Comparison of ENCODE assay signal across 22 cellular contexts in the genomic region with DNA sequence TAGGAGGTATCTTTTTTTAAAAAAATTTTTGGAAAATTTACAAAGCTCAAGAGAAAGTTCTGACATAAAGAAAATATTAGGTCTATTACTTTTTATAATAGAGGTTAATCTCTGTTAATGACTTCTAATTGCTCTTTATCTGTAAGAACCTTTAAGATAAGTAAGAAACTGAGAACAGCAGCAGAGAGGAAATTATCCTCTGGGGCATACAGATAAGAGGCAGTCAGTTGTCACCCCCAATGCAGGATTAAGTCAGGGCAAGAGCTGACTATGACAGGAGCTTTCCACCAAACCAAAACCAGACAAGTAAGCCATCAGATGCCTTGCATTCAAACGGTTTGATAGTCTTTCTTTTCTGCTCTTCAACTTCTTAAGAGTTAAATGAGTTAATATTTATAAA.
A peak's percentile ranks its signal among the peaks of the same experiment; 100 is the strongest.
DNase-seq lines count a peak whose midpoint lies in the region; ATAC-seq, FAIRE-seq and TF ChIP-seq lines count a peak whose summit lies in the region.
"Had no signal": no experiment of that assay in that cellular context is flagged by ENCODE, and none has a peak within 500 bp of the region (broad histone marks: within the 10 kb centered on the region; RNA-seq: fewer than 3 reads in every experiment).

No MANE protein-coding gene starts in this region.

- TF ChIP-seq POLR2A in GM12878 (IDR thresholded peaks at IDR 0.05; ENCODE audit: low read depth, low read length), result no peak

- in situ Hi-C loops in GM12878 (cut with MboI), result no loop called here

- WGBS in GM12878 (ENCODE audit: insufficient coverage, insufficient replicate concordance, low lambda C conversion rate, missing lambda C conversion rate), result 5% methylated on average over 1 of the region's 1 CpG
- no CpG with 5 or more reads among the region's 1 CpG for WGBS in mesendoderm (ENCODE audit: extremely low coverage, insufficient coverage, low lambda C conversion rate)

- H3K23ac ChIP-seq in mesendoderm (ENCODE audit: low read length), result no peak overlapping the region

- H3K4me3 ChIP-seq in GM12878 (no peak overlapping the region), mesendoderm (ENCODE audit: low read length) (no peak overlapping the region)
- H3K4me3 ChIP-seq: MG63, PC-9 had no signal

- intact Hi-C loops in GM12878 (cut with micrococcal nuclease; ENCODE audit: unreplicated experiment), result no loop called here

- H3K4me1 ChIP-seq in GM12878 (ENCODE audit: control insufficient read depth, insufficient read depth, low read length), result peaks cover 16% of the 10 kb centered on the region
- H3K4me1 ChIP-seq in mesendoderm (ENCODE audit: control insufficient read depth, low read depth, low read length), result peaks cover 8% of the 10 kb centered on the region

- no peak for TF ChIP-seq RAD21 in GM12878 (IDR thresholded peaks at IDR 0.05; ENCODE audit: insufficient read depth, low read depth, low read length)

- DNase-seq in HUDEP-2 (lab: John Stamatoyannopoulos, UW; ENCODE audit: unreplicated experiment in 76 of 76), result peak in 46 of 76 experiments; percentile 0 to 77 (median 21)
- DNase-seq in NCI-H82 (lab: John Stamatoyannopoulos, UW), result peak; percentile 44
- DNase-seq in GM12878 (ENCODE audit: low read depth, low spot score), result no peak
- DNase-seq in mesendoderm, result peak; percentile 84
- DNase-seq in NCI-H2196 (lab: John Stamatoyannopoulos, UW; ENCODE audit: unreplicated experiment), result no peak
- DNase-seq in D721Med (ENCODE audit: insufficient read length, low spot score), result no peak
- DNase-seq: BE2C; Caco-2; CD4-positive, CD25-positive, alpha-beta regulatory T cell; GF-D8; Karpas-422; MG63; NCI-H1105; NCI-H1694; NCI-H2227 treated with DMSO at 0.1 percent for 48 hours; NCI-H510A treated with DMSO at 0.1 percent for 48 hours; NCI-H774; PC-9; SIG-M5 had no signal

- no peak for TF ChIP-seq CTCF in GM12878 (IDR thresholded peaks at IDR 0.05 in 2 of 3, conservative IDR thresholded peaks at IDR 0.05 in 1 of 3; ENCODE audit: control insufficient read depth in 2 of 3, extremely low read depth in 1 of 3, insufficient read depth in 1 of 3, low read depth in 3 of 3, low read length in 3 of 3)
- no peak for TF ChIP-seq CTCF in D721Med (IDR thresholded peaks at IDR 0.05; ENCODE audit: insufficient read depth, missing control alignments)

- H3K4me2 ChIP-seq in GM12878 (ENCODE audit: control insufficient read depth, insufficient read depth) (no peak overlapping the region), mesendoderm (ENCODE audit: low read length) (no peak overlapping the region)
- H3K4me2 ChIP-seq: PC-9 had no signal

- no peak overlapping the region for H2BK120ac ChIP-seq in mesendoderm (ENCODE audit: low read depth, low read length)

- H3K18ac ChIP-seq in mesendoderm (ENCODE audit: low read length), result no peak overlapping the region

- no peaks in the 10 kb centered on the region for H3K9me3 ChIP-seq in GM12878 (replicated peaks; ENCODE audit: control insufficient read depth, insufficient read depth, low read length)
- H3K9me3 ChIP-seq: BE2C, Caco-2, MG63 had no signal

- H3K36me3 ChIP-seq in GM12878 (ENCODE audit: control insufficient read depth in 2 of 2, insufficient read depth in 2 of 2, low read length in 1 of 2) (peaks cover 0 to 6% of the 10 kb centered on the region in 2 experiments; a peak in 1 of 4 replicates), mesendoderm (ENCODE audit: control insufficient read depth, insufficient read depth, low read length) (no peaks in the 10 kb centered on the region)
- H3K36me3 ChIP-seq: BE2C, MG63 had no signal

- H4K8ac ChIP-seq in mesendoderm (ENCODE audit: low read depth, low read length), result no peak overlapping the region

- POLR2A ChIA-PET in GM12878 (lab: Charles Lee), result interaction anchor here (0.6 to 1.1 kb wide), 2 partner anchors 8 to 25 kb away, joined by 3 read pairs; no protein-coding TSS in a partner anchor

- H2AK5ac ChIP-seq in mesendoderm (ENCODE audit: low read length), result no peak overlapping the region

- FAIRE-seq in GM12878 (lab: Jason Lieb, UNC) (no peak), D721Med (lab: Jason Lieb, UNC) (no peak)
- FAIRE-seq: H1 had no signal

- CTCF ChIA-PET in GM12878 (lab: Yijun Ruan, JAX), result interaction anchor here (1.4 kb wide), 1 partner anchor 202 kb away, joined by 4 read pairs; no protein-coding TSS in a partner anchor

- H3K79me1 ChIP-seq in mesendoderm (ENCODE audit: low read length), result peaks cover 3% of the 10 kb centered on the region

- H4K20me1 ChIP-seq in GM12878 (ENCODE audit: control insufficient read depth, insufficient read depth), result no peaks in the 10 kb centered on the region

- no TSS peak for BruUV-seq in GM12878 (replicated peaks; lab: Mats Ljungman, UMichigan)

- H3K9ac ChIP-seq in GM12878 (ENCODE audit: control insufficient read depth, insufficient read depth, low read length) (no peak overlapping the region), mesendoderm (ENCODE audit: low read length) (no peak overlapping the region)

- RAD21 ChIA-PET in GM12878 (lab: Charles Lee; ENCODE audit: unreplicated experiment), result interaction anchor here (1.1 kb wide), 1 partner anchor 8 kb away, joined by 4 read pairs; no protein-coding TSS in a partner anchor

- H2BK15ac ChIP-seq in mesendoderm (replicated peaks; ENCODE audit: low read depth), result no peak overlapping the region

- TF ChIP-seq EP300 in GM12878 (IDR thresholded peaks at IDR 0.05; ENCODE audit: borderline replicate concordance in 1 of 2, control insufficient read depth in 1 of 2, low read depth in 2 of 2, low read length in 2 of 2), result no peak

- ATAC-seq in GM12878, result 0 out of 3 replicates have a peak, but pooled peaks have one; percentile 35
- no peak for ATAC-seq in GM19397 (IDR thresholded peaks at IDR 0.05; ENCODE audit: unreplicated experiment)

- H3K4ac ChIP-seq in mesendoderm (ENCODE audit: low read depth, low read length), result no peak overlapping the region

- SMC1A ChIA-PET in GM12878 (lab: Charles Lee; ENCODE audit: uncharacterized antibody, unreplicated experiment), result interaction anchor here (0.7 to 1.3 kb wide), 6 partner anchors 11 to 236 kb away, joined by 3 to 4 read pairs (median 3); no protein-coding TSS in a partner anchor

- no peak overlapping the region for H4K5ac ChIP-seq in mesendoderm (ENCODE audit: low read length)

- no peak overlapping the region for H3K56ac ChIP-seq in mesendoderm (ENCODE audit: low read length)

- H3K79me2 ChIP-seq in GM12878 (ENCODE audit: control insufficient read depth, insufficient read depth, low read length), result peaks cover 26% of the 10 kb centered on the region
- no peaks in the 10 kb centered on the region for H3K79me2 ChIP-seq in mesendoderm (ENCODE audit: control insufficient read depth, insufficient read depth, low read length)

- no peak overlapping the region for H2BK5ac ChIP-seq in mesendoderm (ENCODE audit: low read length)

- no peak overlapping the region for H2AFZ ChIP-seq in GM12878 (ENCODE audit: control insufficient read depth, low read depth, low read length)
- H2AFZ ChIP-seq: PC-9 had no signal

- H3K27ac ChIP-seq in GM12878 (ENCODE audit: control insufficient read depth, insufficient read depth), result no peak overlapping the region
- no peak overlapping the region for H3K27ac ChIP-seq in mesendoderm (ENCODE audit: low read depth, low read length)
- H3K27ac ChIP-seq: PC-9, RWPE1 had no signal

- H3K27me3 ChIP-seq in GM12878 (replicated peaks in 1 of 2; ENCODE audit: control insufficient read depth in 2 of 2, insufficient read depth in 2 of 2, low read length in 1 of 2) (no peaks in the 10 kb centered on the region), mesendoderm (ENCODE audit: insufficient read depth, low read length, poor library complexity) (no peaks in the 10 kb centered on the region)
- H3K27me3 ChIP-seq: BE2C, MG63 had no signal

TF ChIP-seq in GM12878, 131 proteins besides CTCF, POLR2A, EP300 and RAD21 (continues in another document):
- no peak for TF ChIP-seq CBFB (IDR thresholded peaks at IDR 0.05; ENCODE audit: low read depth)
- TF ChIP-seq SREBF2 (IDR thresholded peaks at IDR 0.05; ENCODE audit: low read length), result no peak
- no peak for TF ChIP-seq TCF7 (IDR thresholded peaks at IDR 0.05; ENCODE audit: borderline replicate concordance)
- no peak for TF ChIP-seq GABPA (IDR thresholded peaks at IDR 0.05; ENCODE audit: low read depth)
- TF ChIP-seq STAT3 (IDR thresholded peaks at IDR 0.05; ENCODE audit: low read depth, low read length), result no peak
- no peak for TF ChIP-seq RFX5 (IDR thresholded peaks at IDR 0.05; ENCODE audit: low read depth, low read length)
- no peak for TF ChIP-seq RB1 (IDR thresholded peaks at IDR 0.05; ENCODE audit: borderline replicate concordance)
- TF ChIP-seq POLR2AphosphoS5 (IDR thresholded peaks at IDR 0.05; ENCODE audit: low read length), result no peak
- TF ChIP-seq NR2F1 (conservative IDR thresholded peaks at IDR 0.05), result no peak
- TF ChIP-seq MEF2A (IDR thresholded peaks at IDR 0.05; ENCODE audit: insufficient read depth, low read depth, low read length), result no peak
- TF ChIP-seq POLR2AphosphoS2 (IDR thresholded peaks at IDR 0.05; ENCODE audit: low read depth, low read length), result no peak
- TF ChIP-seq TARDBP (IDR thresholded peaks at IDR 0.05; ENCODE audit: borderline replicate concordance), result no peak
- TF ChIP-seq, protein P1, sequence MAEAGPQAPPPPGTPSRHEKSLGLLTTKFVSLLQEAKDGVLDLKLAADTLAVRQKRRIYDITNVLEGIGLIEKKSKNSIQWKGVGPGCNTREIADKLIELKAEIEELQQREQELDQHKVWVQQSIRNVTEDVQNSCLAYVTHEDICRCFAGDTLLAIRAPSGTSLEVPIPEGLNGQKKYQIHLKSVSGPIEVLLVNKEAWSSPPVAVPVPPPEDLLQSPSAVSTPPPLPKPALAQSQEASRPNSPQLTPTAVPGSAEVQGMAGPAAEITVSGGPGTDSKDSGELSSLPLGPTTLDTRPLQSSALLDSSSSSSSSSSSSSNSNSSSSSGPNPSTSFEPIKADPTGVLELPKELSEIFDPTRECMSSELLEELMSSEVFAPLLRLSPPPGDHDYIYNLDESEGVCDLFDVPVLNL (IDR thresholded peaks at IDR 0.05; ENCODE audit: low read depth, low read length), result no peak

Comparison
In these comparisons a context has a peak if more than half of its experiments do, and no peak if none do; other contexts are left out.
1. DNase-seq: peak in HUDEP-2 (46 of 76), NCI-H82 (single experiment) and mesendoderm (single experiment); none in GM12878 (single experiment), NCI-H2196 (single experiment) and D721Med (single experiment).